In genomic region chr2:213451542-213452256, GRCh38 we compare ENCODE assay signal across 12 cellular contexts.
DNase-seq lines count a peak whose midpoint lies in the region; ATAC-seq, FAIRE-seq and TF ChIP-seq lines count a peak whose summit lies in the region.
"Had no signal": no experiment of that assay in that cellular context is flagged by ENCODE, and none has a peak within 500 bp of the region (broad histone marks: within the 10 kb centered on the region; RNA-seq: fewer than 3 reads in every experiment).

No MANE protein-coding gene starts in this region.

- H3K27ac Mint-ChIP-seq in astrocyte (ENCODE audit: unreplicated experiment): no peak overlapping the region
- H3K27ac Mint-ChIP-seq in activated CD4-positive, alpha-beta memory T cell treated with anti-CD3 and anti-CD28 coated beads, Interleukin-2, amount 10 ng/mL, durations not matched to agents 7 days and 5 days: no peak overlapping the region

- intact Hi-C loops in lower lobe of right lung (cut with DNase I) (no loop called here), stomach (cut with DNase I; ENCODE audit: low total_unique reads) (no loop called here)

- H3K4me1 ChIP-seq in astrocyte (ENCODE audit: insufficient read depth, low read length) (no peaks in the 10 kb centered on the region), lower lobe of right lung (no peaks in the 10 kb centered on the region), stomach (peaks cover 0 to 6% (median 0%) of the 10 kb centered on the region in 4 donors)

- DNase-seq in HUDEP-2 (lab: John Stamatoyannopoulos, UW; ENCODE audit: unreplicated experiment in 76 of 76) (peak in 73 of 76 experiments; percentile 7 to 86 (median 54)), astrocyte (ENCODE audit: low read depth) (no peak), lower lobe of right lung (no peak), stomach (peak; percentile 62)
- no peak for DNase-seq in activated CD4-positive, alpha-beta memory T cell treated with anti-CD3 and anti-CD28 coated beads, Interleukin-2, amount 10 ng/mL, durations not matched to agents 7 days and 5 days
- DNase-seq: anterior cingulate cortex, DMS79 treated with DMSO at 0.1 percent for 48 hours, mesenchymal stem cell had no signal

- no peaks in the 10 kb centered on the region for H4K20me1 ChIP-seq in astrocyte (ENCODE audit: insufficient read depth, low read length)

- H3K4me2 ChIP-seq in astrocyte (ENCODE audit: low read length): no peak overlapping the region

- 17 to 31% (median 21%) methylated on average over 12 of the region's 12 CpGs for WGBS in stomach, 5 donors

- no peaks in the 10 kb centered on the region for H3K79me2 ChIP-seq in astrocyte (ENCODE audit: insufficient read depth, low read length)

- ATAC-seq in lower lobe of right lung (peak; percentile 57 to 67), HG02571 (IDR thresholded peaks at IDR 0.05; ENCODE audit: unreplicated experiment) (no peak), HG03175 (IDR thresholded peaks at IDR 0.05; ENCODE audit: unreplicated experiment) (no peak)
- ATAC-seq: SK-N-SH treated with all-trans-retinoic acid at 6 μM for 48 hours had no signal

- H3K9ac ChIP-seq in astrocyte (ENCODE audit: low read length): no peak overlapping the region

- H3K9me3 ChIP-seq in astrocyte (ENCODE audit: insufficient read depth, low read depth, low read length) (no peaks in the 10 kb centered on the region), lower lobe of right lung (peaks cover 5% of the 10 kb centered on the region), stomach (peaks cover 0 to 20% (median 12%) of the 10 kb centered on the region in 4 donors)
- H3K9me3 ChIP-seq: ovary had no signal

- no peak for TF ChIP-seq CTCF in astrocyte (IDR thresholded peaks at IDR 0.05; ENCODE audit: insufficient read depth, low read depth, low read length)
- no peak for TF ChIP-seq CTCF in lower lobe of right lung (IDR thresholded peaks at IDR 0.05)
- no peak for TF ChIP-seq CTCF in stomach (IDR thresholded peaks at IDR 0.05)

- H3K4me3 Mint-ChIP-seq in astrocyte (ENCODE audit: unreplicated experiment): no peak overlapping the region
- no peak overlapping the region for H3K4me3 Mint-ChIP-seq in activated CD4-positive, alpha-beta memory T cell treated with anti-CD3 and anti-CD28 coated beads, Interleukin-2, amount 10 ng/mL, durations not matched to agents 7 days and 5 days

- TF ChIP-seq EP300 in stomach (IDR thresholded peaks at IDR 0.05): no peak

- H3K27me3 ChIP-seq in astrocyte (ENCODE audit: insufficient read depth, low read length) (no peaks in the 10 kb centered on the region), lower lobe of right lung (ENCODE audit: low read depth) (no peaks in the 10 kb centered on the region), stomach (no peaks in the 10 kb centered on the region)
- H3K27me3 ChIP-seq: ovary had no signal

- POLR2A ChIA-PET in activated CD4-positive, alpha-beta memory T cell treated with anti-CD3 and anti-CD28 coated beads, Interleukin-2, amount 10 ng/mL, durations not matched to agents 7 days and 5 days (lab: Charles Lee): no interaction called here

- H3K36me3 ChIP-seq in astrocyte (ENCODE audit: insufficient read depth, low read length) (no peaks in the 10 kb centered on the region), lower lobe of right lung (no peaks in the 10 kb centered on the region), stomach (no peaks in the 10 kb centered on the region)
- H3K36me3 ChIP-seq: ovary had no signal

- peaks cover 11% of the 10 kb centered on the region for H3K9me3 Mint-ChIP-seq in astrocyte (ENCODE audit: unreplicated experiment)
- peaks cover 6% of the 10 kb centered on the region for H3K9me3 Mint-ChIP-seq in activated CD4-positive, alpha-beta memory T cell treated with anti-CD3 and anti-CD28 coated beads, Interleukin-2, amount 10 ng/mL, durations not matched to agents 7 days and 5 days

- CTCF ChIA-PET in activated CD4-positive, alpha-beta memory T cell treated with anti-CD3 and anti-CD28 coated beads, Interleukin-2, amount 10 ng/mL, durations not matched to agents 7 days and 5 days (lab: Charles Lee): no interaction called here

- TF ChIP-seq POLR2A in stomach (IDR thresholded peaks at IDR 0.05): no peak

- H3K36me3 Mint-ChIP-seq in astrocyte (ENCODE audit: low read depth, unreplicated experiment): no peaks in the 10 kb centered on the region
- H3K36me3 Mint-ChIP-seq in activated CD4-positive, alpha-beta memory T cell treated with anti-CD3 and anti-CD28 coated beads, Interleukin-2, amount 10 ng/mL, durations not matched to agents 7 days and 5 days (ENCODE audit: low read depth): no peaks in the 10 kb centered on the region

- FAIRE-seq in astrocyte (lab: Jason Lieb, UNC): no peak

- no peak overlapping the region for H3K4me3 ChIP-seq in astrocyte (ENCODE audit: insufficient read depth, low read depth, low read length)
- no peak overlapping the region for H3K4me3 ChIP-seq in lower lobe of right lung
- H3K4me3 ChIP-seq in stomach: no peak overlapping the region
- H3K4me3 ChIP-seq: ovary had no signal

- H3K4me1 Mint-ChIP-seq in astrocyte (ENCODE audit: low read depth, unreplicated experiment): no peaks in the 10 kb centered on the region
- no peaks in the 10 kb centered on the region for H3K4me1 Mint-ChIP-seq in activated CD4-positive, alpha-beta memory T cell treated with anti-CD3 and anti-CD28 coated beads, Interleukin-2, amount 10 ng/mL, durations not matched to agents 7 days and 5 days

- no peaks in the 10 kb centered on the region for H3K27me3 Mint-ChIP-seq in astrocyte (ENCODE audit: low read depth, unreplicated experiment)
- no peaks in the 10 kb centered on the region for H3K27me3 Mint-ChIP-seq in activated CD4-positive, alpha-beta memory T cell treated with anti-CD3 and anti-CD28 coated beads, Interleukin-2, amount 10 ng/mL, durations not matched to agents 7 days and 5 days

- H3K27ac ChIP-seq in astrocyte (ENCODE audit: low read depth, low read length) (no peak overlapping the region), lower lobe of right lung (no peak overlapping the region), stomach (peak overlapping the region in 2 of 5 donors; percentile 40 to 52)
- H3K27ac ChIP-seq: ovary had no signal

- peak overlapping the region; percentile 47 for H2AFZ ChIP-seq in astrocyte (ENCODE audit: low read depth, low read length)

Comparison
In these comparisons a context has a peak if more than half of its experiments do, and no peak if none do; other contexts are left out.
1. DNase-seq: peak in HUDEP-2 (73 of 76) and stomach (single experiment); none in astrocyte (single experiment), lower lobe of right lung (single experiment) and activated CD4-positive, alpha-beta memory T cell treated with anti-CD3 and anti-CD28 coated beads, Interleukin-2, amount 10 ng/mL, durations not matched to agents 7 days and 5 days (single experiment).
2. ATAC-seq: peak in lower lobe of right lung (2 of 2); none in HG02571 (single experiment) and HG03175 (single experiment).